Comparison of ENCODE assay signal across 7 cellular contexts in genomic region chr9:580652-581342, GRCh38.
"Had no signal": no experiment of that assay in that cellular context is flagged by ENCODE, and none has a peak within 500 bp of the region (broad histone marks: within the 10 kb centered on the region; RNA-seq: fewer than 3 reads in every experiment).

No MANE protein-coding gene starts in this region.

- H3K9me3 ChIP-seq: HAP-1 had no signal

- H3K27ac Mint-ChIP-seq: HFFc6 had no signal

- H3K4me3 ChIP-seq: HAP-1, K562 had no signal

- H3K27ac ChIP-seq: HL-60 had no signal

- ATAC-seq: K562 had no signal

- DNase-seq: GOT3, H7, HFFc6, IMR-90 had no signal

- H3K4me1 ChIP-seq: HAP-1 had no signal

- H3K36me3 ChIP-seq: HAP-1 had no signal

- H3K4me3 Mint-ChIP-seq: HFFc6 had no signal
